Comparison of ENCODE assay signal across 30 cellular contexts in the genomic region with DNA sequence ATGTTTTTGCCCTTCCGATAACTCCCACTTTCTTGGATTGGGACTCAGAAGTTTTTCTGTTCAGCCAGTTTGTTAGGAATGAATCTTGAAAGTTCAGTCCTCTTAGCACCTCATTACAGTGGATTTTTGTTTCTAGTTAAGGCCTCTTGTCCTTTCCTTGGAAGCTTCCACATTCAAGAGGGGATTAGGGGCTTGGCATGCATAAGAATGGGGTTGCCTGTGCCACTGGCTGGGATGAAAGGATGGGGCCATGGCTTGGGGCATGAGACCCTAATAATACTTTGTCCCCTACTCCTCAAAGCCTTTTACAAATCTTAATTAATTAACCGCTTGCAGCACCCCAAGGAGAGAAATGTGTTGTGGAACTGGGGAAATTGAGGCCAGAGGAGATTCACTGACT. TPM values are rescaled to one million over a fixed set of nuclear protein-coding genes. Genes with fewer than 3 reads are reported as not detected.
A peak's percentile ranks its signal among the peaks of the same experiment; 100 is the strongest.
DNase-seq lines count a peak whose midpoint lies in the region; ATAC-seq, FAIRE-seq and TF ChIP-seq lines count a peak whose summit lies in the region.
"Had no signal": no experiment of that assay in that cellular context is flagged by ENCODE, and none has a peak within 500 bp of the region (broad histone marks: within the 10 kb centered on the region; RNA-seq: fewer than 3 reads in every experiment).

No MANE protein-coding gene starts in this region.

- in situ Hi-C loops in HepG2 (cut with HindIII; ENCODE audit: extremely low pct_ligation_motif_present, low pct_unique_long_range_greater_than_20kb) = no loop called here

- TSS peak; percentile 46 for BruUV-seq in HepG2 (replicated peaks; lab: Mats Ljungman, UMichigan)

- WGBS in HepG2 (ENCODE audit: low lambda C conversion rate) = 93% methylated on average over 2 of the region's 2 CpGs
- WGBS in right lobe of liver (ENCODE audit: insufficient coverage, low coverage, low lambda C conversion rate, missing lambda C conversion rate) = 93% methylated on average over 1 of the region's 2 CpGs
- 90 to 100% methylated on average over 1 to 2 of the region's 2 CpGs for WGBS in endodermal cell (ENCODE audit: insufficient coverage in 1 of 2, insufficient read length in 1 of 2), 2 experiments
- 89 to 94% (median 91%) methylated on average over 2 of the region's 2 CpGs for WGBS in small intestine, 3 donors

- intact Hi-C loops in HepG2 (cut with micrococcal nuclease; ENCODE audit: unreplicated experiment) = no loop called here
- intact Hi-C loops in right lobe of liver (cut with DNase I) = no loop called here

- FAIRE-seq in HepG2 (lab: Jason Lieb, UNC) = no peak
- no peak for FAIRE-seq in small intestine (lab: Jason Lieb, UNC)
- FAIRE-seq: D721Med, kidney had no signal

- H3K27ac Mint-ChIP-seq in endodermal cell = peak overlapping the region; percentile 82
- H3K27ac Mint-ChIP-seq: activated B cell treated with CpG ODN at 0.5 μM for 24 hours; activated naive CD8-positive, alpha-beta T cell treated with anti-CD3 and anti-CD28 coated beads, Interleukin-2, amount 50 U/mL, for 24 hours; CD4-positive, CD25-positive, alpha-beta regulatory T cell; natural killer cell had no signal

- H3K4me3 Mint-ChIP-seq in endodermal cell = no peak overlapping the region
- H3K4me3 Mint-ChIP-seq: activated B cell treated with CpG ODN at 0.5 μM for 24 hours; activated T-cell treated with anti-CD3 and anti-CD28 coated beads, Interleukin-2, amount 50 U/mL, for 4 hours had no signal

- H4K20me1 ChIP-seq in HepG2 (ENCODE audit: insufficient read depth, low read length) = no peaks in the 10 kb centered on the region

- no peak overlapping the region for H3K27ac ChIP-seq in HepG2 (ENCODE audit: extremely low read length, insufficient read depth, low read length)
- no peak overlapping the region for H3K27ac ChIP-seq in right lobe of liver
- H3K27ac ChIP-seq in endodermal cell (ENCODE audit: low read depth, low read length) = no peak overlapping the region
- no peak overlapping the region for H3K27ac ChIP-seq in small intestine (ENCODE audit: low read depth in 1 of 2, low read length in 1 of 2)
- H3K27ac ChIP-seq: Peyer's patch, stomach, tibial nerve had no signal

- peaks cover 24% of the 10 kb centered on the region for H3K4me1 Mint-ChIP-seq in endodermal cell

- TF ChIP-seq POLR2A in HepG2 (IDR thresholded peaks at IDR 0.05; ENCODE audit: insufficient read depth in 1 of 2, low read depth in 2 of 2, low read length in 2 of 2) (no peak), right lobe of liver (IDR thresholded peaks at IDR 0.05) (no peak)

- peaks cover 25% of the 10 kb centered on the region for H3K4me1 ChIP-seq in HepG2 (ENCODE audit: insufficient read depth, low read length)
- peaks cover 0 to 21% (median 0%) of the 10 kb centered on the region in 4 donors for H3K4me1 ChIP-seq in right lobe of liver
- H3K4me1 ChIP-seq in endodermal cell (ENCODE audit: control insufficient read depth, insufficient read depth, low read length) = no peaks in the 10 kb centered on the region
- peaks cover 0 to 7% of the 10 kb centered on the region in 2 donors for H3K4me1 ChIP-seq in small intestine (ENCODE audit: control insufficient read depth in 2 of 2, insufficient read depth in 1 of 2, low read depth in 1 of 2, low read length in 1 of 2)

- DNase-seq in HepG2 (ENCODE audit: low spot score) (no peak), right lobe of liver (no peak), endodermal cell (peak; percentile 79), small intestine (no peak), NCI-H2029 treated with DMSO at 0.1 percent for 48 hours (lab: John Stamatoyannopoulos, UW) (no peak)
- DNase-seq: activated B cell treated with CpG ODN at 0.5 μM for 24 hours; activated CD4-positive, alpha-beta T cell treated with anti-CD3 and anti-CD28 coated beads, Interleukin-2, amount 50 U/mL, for 1 hour; activated naive CD8-positive, alpha-beta T cell treated with anti-CD3 and anti-CD28 coated beads, Interleukin-2, amount 50 U/mL, for 24 hours; activated T-cell treated with anti-CD3 and anti-CD28 coated beads, Interleukin-2, amount 50 U/mL, for 4 hours; CD4-positive, CD25-positive, alpha-beta regulatory T cell; cerebellar nuclear complex; dorsolateral prefrontal cortex; kidney; natural killer cell; NCI-H1105; NCI-H2029; NCI-H526; Peyer's patch; SIG-M5; stimulated activated CD4-positive, alpha-beta T cell treated with anti-CD3 and anti-CD28 coated beads, Interleukin-2, amount 100 ng/mL, for 24 hours; stomach; SW 1271 had no signal

- no peak overlapping the region for H3K4me2 ChIP-seq in HepG2 (ENCODE audit: low read depth, low read length)

- H3K27me3 ChIP-seq in HepG2 (ENCODE audit: control insufficient read depth in 1 of 2, insufficient read depth in 2 of 2, low read length in 2 of 2) = peaks cover 0 to 4% of the 10 kb centered on the region in 2 experiments; a peak in 1 of 5 replicates
- H3K27me3 ChIP-seq in right lobe of liver = no peaks in the 10 kb centered on the region
- no peaks in the 10 kb centered on the region for H3K27me3 ChIP-seq in endodermal cell (ENCODE audit: control insufficient read depth, insufficient read depth, low read length, poor library complexity, severe bottlenecking)
- H3K27me3 ChIP-seq in small intestine (ENCODE audit: control insufficient read depth in 2 of 2, insufficient read depth in 2 of 2, low read length in 2 of 2) = peaks cover 0 to 2% of the 10 kb centered on the region in 2 donors
- H3K27me3 ChIP-seq: dorsolateral prefrontal cortex, Peyer's patch, tibial nerve had no signal

- ATAC-seq in HepG2 (no peak), right lobe of liver (no peak), HG03432 (IDR thresholded peaks at IDR 0.05; ENCODE audit: unreplicated experiment) (no peak)
- ATAC-seq: activated naive CD8-positive, alpha-beta T cell treated with anti-CD3 and anti-CD28 coated beads, Interleukin-2, amount 50 U/mL, for 24 hours; activated T-cell treated with anti-CD3 and anti-CD28 coated beads, Interleukin-2, amount 50 U/mL, for 4 hours; natural killer cell had no signal

- H3K9ac ChIP-seq in HepG2 (ENCODE audit: insufficient read depth, low read depth, low read length) (no peak overlapping the region), endodermal cell (ENCODE audit: extremely low read depth, low read length, poor library complexity, severe bottlenecking) (no peak overlapping the region)

- no peak for TF ChIP-seq EP300 in HepG2 (IDR thresholded peaks at IDR 0.05; ENCODE audit: low read depth in 2 of 2, low read length in 2 of 2)
- no peak for TF ChIP-seq EP300 in HepG2 (CRISPR knock-in tag; IDR thresholded peaks at IDR 0.05; ENCODE audit: borderline replicate concordance)

- peaks cover 11% of the 10 kb centered on the region for H3K79me2 ChIP-seq in HepG2 (ENCODE audit: insufficient read depth, low read length)

- TF ChIP-seq RAD21 in HepG2 (CRISPR knock-in tag; IDR thresholded peaks at IDR 0.05) = no peak

- H3K36me3 ChIP-seq in HepG2 (replicated peaks in 1 of 2; ENCODE audit: control insufficient read depth in 1 of 2, insufficient read depth in 2 of 2, low read length in 2 of 2) (peaks cover 2 to 4% of the 10 kb centered on the region in 2 experiments; a peak in 1 of 5 replicates), right lobe of liver (no peaks in the 10 kb centered on the region), endodermal cell (ENCODE audit: control insufficient read depth, insufficient read depth, low read length) (peaks cover 66% of the 10 kb centered on the region), small intestine (ENCODE audit: control insufficient read depth in 2 of 2, insufficient read depth in 2 of 2, low read length in 2 of 2) (no peaks in the 10 kb centered on the region)
- H3K36me3 ChIP-seq: Peyer's patch had no signal

- CTCF ChIA-PET in HepG2 (lab: Yijun Ruan, JAX; ENCODE audit: low intra/inter-chr PET ratio, low total read pairs) = no interaction called here

- H2AFZ ChIP-seq in HepG2 (ENCODE audit: low read length) = no peak overlapping the region

- POLR2A ChIA-PET in HepG2 (lab: Yijun Ruan, JAX) = no interaction called here

- no peak overlapping the region for H3K4me3 ChIP-seq in HepG2 (replicated peaks in 1 of 3; ENCODE audit: insufficient read depth in 1 of 3, low read depth in 2 of 3, low read length in 3 of 3)
- H3K4me3 ChIP-seq in right lobe of liver = no peak overlapping the region
- no peak overlapping the region for H3K4me3 ChIP-seq in endodermal cell (ENCODE audit: low read length)
- H3K4me3 ChIP-seq in small intestine (ENCODE audit: low read depth in 1 of 2, low read length in 2 of 2) = no peak overlapping the region
- H3K4me3 ChIP-seq: dorsolateral prefrontal cortex, Peyer's patch, stomach, tibial nerve had no signal

- no peaks in the 10 kb centered on the region for H3K9me3 ChIP-seq in HepG2 (ENCODE audit: low read length)
- no peaks in the 10 kb centered on the region for H3K9me3 ChIP-seq in right lobe of liver
- no peaks in the 10 kb centered on the region for H3K9me3 ChIP-seq in endodermal cell (ENCODE audit: control insufficient read depth, low read length)
- H3K9me3 ChIP-seq in small intestine (ENCODE audit: control insufficient read depth, low read depth) = no peaks in the 10 kb centered on the region
- H3K9me3 ChIP-seq: Peyer's patch, stomach, tibial nerve had no signal

- TF ChIP-seq CTCF in HepG2 (CRISPR knock-in tag; IDR thresholded peaks at IDR 0.05) = no peak
- TF ChIP-seq CTCF in right lobe of liver (IDR thresholded peaks at IDR 0.05) = no peak
- no peak for TF ChIP-seq CTCF in endodermal cell (conservative IDR thresholded peaks at IDR 0.05)

- H3K36me3 Mint-ChIP-seq in endodermal cell (ENCODE audit: low read depth) = peaks cover 61% of the 10 kb centered on the region
- H3K36me3 Mint-ChIP-seq: natural killer cell had no signal

- no peaks in the 10 kb centered on the region for H3K9me3 Mint-ChIP-seq in endodermal cell
- H3K9me3 Mint-ChIP-seq: activated B cell treated with CpG ODN at 0.5 μM for 24 hours; activated naive CD8-positive, alpha-beta T cell treated with anti-CD3 and anti-CD28 coated beads, Interleukin-2, amount 50 U/mL, for 24 hours; activated T-cell treated with anti-CD3 and anti-CD28 coated beads, Interleukin-2, amount 50 U/mL, for 4 hours; natural killer cell had no signal

- no peaks in the 10 kb centered on the region for H3K27me3 Mint-ChIP-seq in endodermal cell (ENCODE audit: insufficient read depth)
- H3K27me3 Mint-ChIP-seq: activated naive CD8-positive, alpha-beta T cell treated with anti-CD3 and anti-CD28 coated beads, Interleukin-2, amount 50 U/mL, for 24 hours had no signal

RNA-seq across cellular contexts. Expression of gene DHDDS, which starts 2.4 kb away (rescaled TPM):
- total RNA-seq in HepG2 (2016; rRNA removed; fragmentation: Illumina TruSeq; extraction: Trizol) = 26.5 and 28.3 TPM in 2 replicates
- total RNA-seq in HepG2 (2016; cell fraction: cytosol; rRNA removed; fragmentation: Illumina TruSeq; extraction: Trizol; ENCODE audit: low read depth) = 7.6 and 8.2 TPM in 2 replicates
- 25.2 and 29.1 TPM in 2 replicates for total RNA-seq in HepG2 (2016; cell fraction: insoluble cytoplasmic fraction; rRNA removed; fragmentation: Illumina TruSeq; extraction: Trizol)
- 8.7 and 10.1 TPM in 2 replicates for total RNA-seq in HepG2 (2016; cell fraction: membrane; rRNA removed; fragmentation: Illumina TruSeq; extraction: Trizol)
- total RNA-seq in HepG2 (2016; cell fraction: nucleus; rRNA removed; fragmentation: Illumina TruSeq; extraction: Trizol) = 24.6 and 27.6 TPM in 2 replicates
- polyA plus RNA-seq in HepG2 (2011; rRNA removed) = 18.3 and 18.9 TPM in 2 replicates
- 16.7 and 17.2 TPM in 2 replicates for polyA plus RNA-seq in HepG2 (2011; cell fraction: cytosol; rRNA removed)
- polyA plus RNA-seq in HepG2 (2011; cell fraction: nucleus; rRNA removed) = 34.7 and 40.5 TPM in 2 replicates
- 15.5 and 18.2 TPM in 2 replicates for polyA plus RNA-seq in HepG2 (2012)
- 2.9 TPM in 2 replicates for polyA plus RNA-seq in HepG2 (2016; cell fraction: cytosol; fragmentation: Illumina TruSeq; extraction: Trizol; ENCODE audit: low read depth)
- polyA plus RNA-seq in HepG2 (2016; cell fraction: insoluble cytoplasmic fraction; fragmentation: Illumina TruSeq; extraction: Trizol; ENCODE audit: low read depth) = 21.6 and 26.2 TPM in 2 replicates
- polyA plus RNA-seq in HepG2 (2016; cell fraction: membrane; fragmentation: Illumina TruSeq; extraction: Trizol; ENCODE audit: low read depth) = 5.2 and 5.5 TPM in 2 replicates
- 36.9 and 42.9 TPM in 2 replicates for polyA plus RNA-seq in HepG2 (2016; cell fraction: nucleus; fragmentation: Illumina TruSeq; extraction: Trizol; ENCODE audit: insufficient read depth, low read depth)
- polyA minus RNA-seq in HepG2 (2011; rRNA and poly(A)+ RNA removed; ENCODE audit: low replicate concordance) = 29.3 and 39.0 TPM in 2 replicates
- 9.5 and 12.6 TPM in 2 replicates for polyA minus RNA-seq in HepG2 (2011; cell fraction: cytosol; rRNA and poly(A)+ RNA removed)
- 49.0 and 50.6 TPM in 2 replicates for polyA minus RNA-seq in HepG2 (2011; cell fraction: nucleus; rRNA and poly(A)+ RNA removed)
- total RNA-seq in right lobe of liver = 10 to 100 TPM; 20.0 to 48.6 (median 24.9) TPM
- total RNA-seq in endodermal cell = 10 to 100 TPM; 51.1 to 55.1 TPM
- polyA plus RNA-seq in endodermal cell (2013, experiment 1 of 2) = 22.9 TPM
- polyA plus RNA-seq in endodermal cell (2013, experiment 2 of 2) = 29.3 TPM
- 10 to 100 TPM; 21.2 to 31.0 (median 30.5) TPM for polyA plus RNA-seq in small intestine

RNA-seq across cellular contexts. Expression of gene LIN28A, which starts 19.1 kb away (rescaled TPM):
- total RNA-seq in HepG2 (2016; rRNA removed; fragmentation: Illumina TruSeq; extraction: Trizol) (0.04 TPM in 1 of 2 replicates, not detected in the other), right lobe of liver (under 1 TPM in 1 of 6 experiments, not detected in 5; 0.09 TPM), endodermal cell (1,000 to 10,000 TPM in 1 of 2 donors, 100 to 1,000 TPM in 1; 867 to 1,041 TPM)
- not detected in 2 replicates for total RNA-seq in HepG2 (2016; cell fraction: cytosol; rRNA removed; fragmentation: Illumina TruSeq; extraction: Trizol; ENCODE audit: low read depth)
- total RNA-seq in HepG2 (2016; cell fraction: insoluble cytoplasmic fraction; rRNA removed; fragmentation: Illumina TruSeq; extraction: Trizol) = 0.02 TPM in 1 of 2 replicates, not detected in the other
- not detected in 2 replicates for total RNA-seq in HepG2 (2016; cell fraction: membrane; rRNA removed; fragmentation: Illumina TruSeq; extraction: Trizol)
- total RNA-seq in HepG2 (2016; cell fraction: nucleus; rRNA removed; fragmentation: Illumina TruSeq; extraction: Trizol) = not detected in 2 replicates
- polyA plus RNA-seq in HepG2 (2011; rRNA removed) (0.01 TPM in 1 of 2 replicates, not detected in the other), small intestine (not detected)
- 0.01 TPM in 1 of 2 replicates, not detected in the other for polyA plus RNA-seq in HepG2 (2011; cell fraction: cytosol; rRNA removed)
- polyA plus RNA-seq in HepG2 (2011; cell fraction: nucleus; rRNA removed) = 0.05 and 0.07 TPM in 2 replicates
- polyA plus RNA-seq in HepG2 (2012) = 0.05 TPM in 1 of 2 replicates, not detected in the other
- polyA plus RNA-seq in HepG2 (2016; cell fraction: cytosol; fragmentation: Illumina TruSeq; extraction: Trizol; ENCODE audit: low read depth) = not detected in 2 replicates
- not detected in 2 replicates for polyA plus RNA-seq in HepG2 (2016; cell fraction: insoluble cytoplasmic fraction; fragmentation: Illumina TruSeq; extraction: Trizol; ENCODE audit: low read depth)
- polyA plus RNA-seq in HepG2 (2016; cell fraction: membrane; fragmentation: Illumina TruSeq; extraction: Trizol; ENCODE audit: low read depth) = not detected in 2 replicates
- polyA plus RNA-seq in HepG2 (2016; cell fraction: nucleus; fragmentation: Illumina TruSeq; extraction: Trizol; ENCODE audit: insufficient read depth, low read depth) = not detected in 2 replicates
- 0.04 TPM in 1 of 2 replicates, not detected in the other for polyA minus RNA-seq in HepG2 (2011; rRNA and poly(A)+ RNA removed; ENCODE audit: low replicate concordance)
- polyA minus RNA-seq in HepG2 (2011; cell fraction: cytosol; rRNA and poly(A)+ RNA removed) = not detected in 2 replicates
- not detected in 2 replicates for polyA minus RNA-seq in HepG2 (2011; cell fraction: nucleus; rRNA and poly(A)+ RNA removed)
- polyA plus RNA-seq in endodermal cell (2013, experiment 1 of 2) = 195 TPM
- polyA plus RNA-seq in endodermal cell (2013, experiment 2 of 2) = 199 TPM
- total RNA-seq: A172; activated B cell treated with CpG ODN at 0.5 μM for 24 hours; CD4-positive, CD25-positive, alpha-beta regulatory T cell; dorsolateral prefrontal cortex; kidney; lower leg skin; mononuclear cell; natural killer cell; osteocyte; Peyer's patch; stomach; tibial nerve had no signal
- polyA plus RNA-seq: CD4-positive, CD25-positive, alpha-beta regulatory T cell; stomach had no signal

RNA-seq across cellular contexts. Expression of gene HMGN2, which starts 42.5 kb away (rescaled TPM):
- total RNA-seq in HepG2 (2016; rRNA removed; fragmentation: Illumina TruSeq; extraction: Trizol) (343 and 366 TPM in 2 replicates), right lobe of liver (10 to 100 TPM; 64.1 to 99.6 (median 83.6) TPM), endodermal cell (100 to 1,000 TPM; 671 to 773 TPM)
- total RNA-seq in HepG2 (2016; cell fraction: cytosol; rRNA removed; fragmentation: Illumina TruSeq; extraction: Trizol; ENCODE audit: low read depth) = 106 and 134 TPM in 2 replicates
- total RNA-seq in HepG2 (2016; cell fraction: insoluble cytoplasmic fraction; rRNA removed; fragmentation: Illumina TruSeq; extraction: Trizol) = 330 and 394 TPM in 2 replicates
- 252 and 289 TPM in 2 replicates for total RNA-seq in HepG2 (2016; cell fraction: membrane; rRNA removed; fragmentation: Illumina TruSeq; extraction: Trizol)
- total RNA-seq in HepG2 (2016; cell fraction: nucleus; rRNA removed; fragmentation: Illumina TruSeq; extraction: Trizol) = 211 and 250 TPM in 2 replicates
- polyA plus RNA-seq in HepG2 (2011; rRNA removed) (40.5 and 63.4 TPM in 2 replicates), small intestine (100 to 1,000 TPM; 231 to 855 (median 321) TPM)
- 39.3 and 41.3 TPM in 2 replicates for polyA plus RNA-seq in HepG2 (2011; cell fraction: cytosol; rRNA removed)
- polyA plus RNA-seq in HepG2 (2011; cell fraction: nucleus; rRNA removed) = 64.0 and 72.1 TPM in 2 replicates
- polyA plus RNA-seq in HepG2 (2012) = 76.3 and 137 TPM in 2 replicates
- polyA plus RNA-seq in HepG2 (2016; cell fraction: cytosol; fragmentation: Illumina TruSeq; extraction: Trizol; ENCODE audit: low read depth) = 124 and 165 TPM in 2 replicates
- 554 and 565 TPM in 2 replicates for polyA plus RNA-seq in HepG2 (2016; cell fraction: insoluble cytoplasmic fraction; fragmentation: Illumina TruSeq; extraction: Trizol; ENCODE audit: low read depth)
- 241 and 288 TPM in 2 replicates for polyA plus RNA-seq in HepG2 (2016; cell fraction: membrane; fragmentation: Illumina TruSeq; extraction: Trizol; ENCODE audit: low read depth)
- 428 and 433 TPM in 2 replicates for polyA plus RNA-seq in HepG2 (2016; cell fraction: nucleus; fragmentation: Illumina TruSeq; extraction: Trizol; ENCODE audit: insufficient read depth, low read depth)
- polyA minus RNA-seq in HepG2 (2011; rRNA and poly(A)+ RNA removed; ENCODE audit: low replicate concordance) = 13.9 and 49.7 TPM in 2 replicates
- polyA minus RNA-seq in HepG2 (2011; cell fraction: cytosol; rRNA and poly(A)+ RNA removed) = 13.2 and 16.1 TPM in 2 replicates
- 61.7 and 80.5 TPM in 2 replicates for polyA minus RNA-seq in HepG2 (2011; cell fraction: nucleus; rRNA and poly(A)+ RNA removed)
- polyA plus RNA-seq in endodermal cell (2013, experiment 1 of 2) = 1,236 TPM
- 1,180 TPM for polyA plus RNA-seq in endodermal cell (2013, experiment 2 of 2)

RNA-seq across cellular contexts. Expression of gene ZNF683, which starts 57.2 kb away (rescaled TPM):
- total RNA-seq in HepG2 (2016; rRNA removed; fragmentation: Illumina TruSeq; extraction: Trizol) (not detected in 2 replicates), right lobe of liver (under 1 TPM in 1 of 6 experiments, not detected in 5; 0.19 TPM), endodermal cell (not detected)
- total RNA-seq in HepG2 (2016; cell fraction: cytosol; rRNA removed; fragmentation: Illumina TruSeq; extraction: Trizol; ENCODE audit: low read depth) = not detected in 2 replicates
- not detected in 2 replicates for total RNA-seq in HepG2 (2016; cell fraction: insoluble cytoplasmic fraction; rRNA removed; fragmentation: Illumina TruSeq; extraction: Trizol)
- not detected in 2 replicates for total RNA-seq in HepG2 (2016; cell fraction: membrane; rRNA removed; fragmentation: Illumina TruSeq; extraction: Trizol)
- not detected in 2 replicates for total RNA-seq in HepG2 (2016; cell fraction: nucleus; rRNA removed; fragmentation: Illumina TruSeq; extraction: Trizol)
- polyA plus RNA-seq in HepG2 (2011; rRNA removed) (not detected in 2 replicates), small intestine (under 1 TPM in 1 of 3 donors, not detected in 2; 0.07 TPM)
- not detected in 2 replicates for polyA plus RNA-seq in HepG2 (2011; cell fraction: cytosol; rRNA removed)
- polyA plus RNA-seq in HepG2 (2011; cell fraction: nucleus; rRNA removed) = not detected in 2 replicates
- polyA plus RNA-seq in HepG2 (2012) = not detected in 2 replicates
- not detected in 2 replicates for polyA plus RNA-seq in HepG2 (2016; cell fraction: cytosol; fragmentation: Illumina TruSeq; extraction: Trizol; ENCODE audit: low read depth)
- not detected in 2 replicates for polyA plus RNA-seq in HepG2 (2016; cell fraction: insoluble cytoplasmic fraction; fragmentation: Illumina TruSeq; extraction: Trizol; ENCODE audit: low read depth)
- polyA plus RNA-seq in HepG2 (2016; cell fraction: membrane; fragmentation: Illumina TruSeq; extraction: Trizol; ENCODE audit: low read depth) = not detected in 2 replicates
- not detected in 2 replicates for polyA plus RNA-seq in HepG2 (2016; cell fraction: nucleus; fragmentation: Illumina TruSeq; extraction: Trizol; ENCODE audit: insufficient read depth, low read depth)
- polyA minus RNA-seq in HepG2 (2011; rRNA and poly(A)+ RNA removed; ENCODE audit: low replicate concordance) = not detected in 2 replicates
- polyA minus RNA-seq in HepG2 (2011; cell fraction: cytosol; rRNA and poly(A)+ RNA removed) = not detected in 2 replicates
- polyA minus RNA-seq in HepG2 (2011; cell fraction: nucleus; rRNA and poly(A)+ RNA removed) = not detected in 2 replicates
- not detected for polyA plus RNA-seq in endodermal cell (2013, experiment 1 of 2)
- not detected for polyA plus RNA-seq in endodermal cell (2013, experiment 2 of 2)
- total RNA-seq: A172; activated B cell treated with CpG ODN at 0.5 μM for 24 hours; CD4-positive, CD25-positive, alpha-beta regulatory T cell; glomerular endothelial cell; lower leg skin; osteocyte; Peyer's patch; tibial nerve had no signal

Comparison
In these comparisons a context has a peak if more than half of its experiments do, and no peak if none do; other contexts are left out.
1. RNA of gene LIN28A, which starts 19.1 kb away (total RNA-seq): 867 to 1,041 TPM in endodermal cell; 0.02 to 0.04 TPM in HepG2 and 0.09 TPM in right lobe of liver; every median in the first group is over 100 times any median in the second.